1 cellular context compared by ENCODE assay signal in the genomic region with DNA sequence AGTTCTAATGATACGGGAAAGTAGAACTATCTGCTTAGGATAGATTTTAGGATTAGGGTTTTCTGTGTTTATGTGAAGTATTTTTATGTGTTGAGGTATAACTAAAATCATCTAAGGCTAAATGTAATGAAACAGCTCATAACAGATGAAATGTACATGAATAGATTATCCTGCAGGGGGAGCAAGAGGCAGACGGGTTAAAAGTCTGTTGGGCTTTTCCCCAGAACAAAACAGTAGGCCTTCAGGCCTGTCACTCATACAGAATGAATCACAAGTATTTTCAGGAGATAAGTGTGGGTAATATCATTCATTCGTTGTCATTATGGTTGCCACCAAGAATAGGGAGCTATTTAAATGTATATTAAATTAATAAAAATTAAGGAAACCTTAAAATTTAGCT.
TF ChIP-seq lines count a peak whose summit lies in the region.

No MANE protein-coding gene starts in this region.

TF ChIP-seq in K562, 482 proteins besides CTCF, POLR2A, EP300 and RAD21 (continued from another document):
- TF ChIP-seq, protein P1, sequence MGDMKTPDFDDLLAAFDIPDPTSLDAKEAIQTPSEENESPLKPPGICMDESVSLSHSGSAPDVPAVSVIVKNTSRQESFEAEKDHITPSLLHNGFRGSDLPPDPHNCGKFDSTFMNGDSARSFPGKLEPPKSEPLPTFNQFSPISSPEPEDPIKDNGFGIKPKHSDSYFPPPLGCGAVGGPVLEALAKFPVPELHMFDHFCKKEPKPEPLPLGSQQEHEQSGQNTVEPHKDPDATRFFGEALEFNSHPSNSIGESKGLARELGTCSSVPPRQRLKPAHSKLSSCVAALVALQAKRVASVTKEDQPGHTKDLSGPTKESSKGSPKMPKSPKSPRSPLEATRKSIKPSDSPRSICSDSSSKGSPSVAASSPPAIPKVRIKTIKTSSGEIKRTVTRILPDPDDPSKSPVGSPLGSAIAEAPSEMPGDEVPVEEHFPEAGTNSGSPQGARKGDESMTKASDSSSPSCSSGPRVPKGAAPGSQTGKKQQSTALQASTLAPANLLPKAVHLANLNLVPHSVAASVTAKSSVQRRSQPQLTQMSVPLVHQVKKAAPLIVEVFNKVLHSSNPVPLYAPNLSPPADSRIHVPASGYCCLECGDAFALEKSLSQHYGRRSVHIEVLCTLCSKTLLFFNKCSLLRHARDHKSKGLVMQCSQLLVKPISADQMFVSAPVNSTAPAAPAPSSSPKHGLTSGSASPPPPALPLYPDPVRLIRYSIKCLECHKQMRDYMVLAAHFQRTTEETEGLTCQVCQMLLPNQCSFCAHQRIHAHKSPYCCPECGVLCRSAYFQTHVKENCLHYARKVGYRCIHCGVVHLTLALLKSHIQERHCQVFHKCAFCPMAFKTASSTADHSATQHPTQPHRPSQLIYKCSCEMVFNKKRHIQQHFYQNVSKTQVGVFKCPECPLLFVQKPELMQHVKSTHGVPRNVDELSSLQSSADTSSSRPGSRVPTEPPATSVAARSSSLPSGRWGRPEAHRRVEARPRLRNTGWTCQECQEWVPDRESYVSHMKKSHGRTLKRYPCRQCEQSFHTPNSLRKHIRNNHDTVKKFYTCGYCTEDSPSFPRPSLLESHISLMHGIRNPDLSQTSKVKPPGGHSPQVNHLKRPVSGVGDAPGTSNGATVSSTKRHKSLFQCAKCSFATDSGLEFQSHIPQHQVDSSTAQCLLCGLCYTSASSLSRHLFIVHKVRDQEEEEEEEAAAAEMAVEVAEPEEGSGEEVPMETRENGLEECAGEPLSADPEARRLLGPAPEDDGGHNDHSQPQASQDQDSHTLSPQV (IDR thresholded peaks at IDR 0.05): no peak
